Comparison of ENCODE assay signal across 1 cellular context in the genomic region with DNA sequence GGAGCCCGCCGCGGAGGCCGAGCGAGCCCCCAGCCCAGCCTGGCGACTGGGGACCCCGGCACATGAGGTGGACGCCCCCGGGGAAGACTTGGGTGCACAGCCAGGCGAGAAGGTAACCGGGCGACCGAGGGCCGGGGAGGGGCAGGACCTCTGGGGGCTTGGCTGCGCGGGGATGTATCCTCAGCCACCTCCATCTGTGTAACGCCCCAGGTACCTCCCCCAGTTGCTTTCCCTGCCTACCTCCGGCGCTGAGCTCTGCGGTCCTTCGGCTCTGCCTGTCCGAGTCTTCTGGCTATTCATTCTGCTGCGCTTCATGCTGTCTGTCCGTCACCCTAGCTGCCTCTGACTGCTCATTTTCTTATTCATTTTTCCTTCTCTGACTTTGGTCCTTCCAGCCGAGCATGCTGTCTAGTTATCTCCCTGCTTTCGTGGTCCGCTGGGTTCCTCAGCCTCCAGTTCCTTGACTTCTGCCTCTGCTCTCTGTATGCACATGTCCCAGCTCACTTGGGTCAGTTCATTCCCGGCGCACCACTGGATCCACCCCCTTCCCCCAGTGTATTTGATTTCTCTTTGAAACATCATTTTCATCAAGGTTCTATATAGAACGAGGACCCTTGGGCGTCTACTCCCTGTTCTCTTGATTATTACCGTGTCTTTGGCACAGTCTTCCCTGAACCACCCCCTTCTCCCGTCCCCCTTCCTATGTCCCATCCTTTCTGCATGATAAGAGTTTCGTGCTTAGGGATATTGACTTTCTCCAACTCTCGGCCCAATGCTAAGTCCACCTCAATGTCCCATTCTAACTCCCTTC.
A peak's percentile ranks its signal among the peaks of the same experiment; 100 is the strongest.
TF ChIP-seq lines count a peak whose summit lies in the region.

No MANE protein-coding gene starts in this region.

TF ChIP-seq in K562, 482 proteins besides CTCF, POLR2A, EP300 and RAD21 (continues in another document):
- TF ChIP-seq HDAC1 (IDR thresholded peaks at IDR 0.05), result 0 out of 4 replicates have a peak, but pooled peaks of 1 of the 2 experiments have one; percentile 52
- TF ChIP-seq JUNB (CRISPR knock-in tag; conservative IDR thresholded peaks at IDR 0.05), result no peak
- no peak for TF ChIP-seq ZZZ3 (IDR thresholded peaks at IDR 0.05)
- TF ChIP-seq RCOR1 (IDR thresholded peaks at IDR 0.05; ENCODE audit: borderline replicate concordance in 1 of 2, low read depth in 2 of 2, low read length in 2 of 2), result peak in 1 of 2 experiments; percentile 3; a peak in 1 of 4 replicates
- TF ChIP-seq ETV6 (IDR thresholded peaks at IDR 0.05; ENCODE audit: borderline replicate concordance in 1 of 2, low read depth in 2 of 2, low read length in 1 of 2), result no peak
- no peak for TF ChIP-seq ETV6 (CRISPR knock-in tag; IDR thresholded peaks at IDR 0.05; ENCODE audit: borderline replicate concordance)
- TF ChIP-seq MNT (conservative IDR thresholded peaks at IDR 0.05), result no peak; a peak in 1 of 4 replicates
- no peak for TF ChIP-seq BDP1 (IDR thresholded peaks at IDR 0.05; ENCODE audit: insufficient read depth, insufficient read length)
- TF ChIP-seq ZNF766 (CRISPR knock-in tag; conservative IDR thresholded peaks at IDR 0.05), result no peak
- TF ChIP-seq PHF20 (IDR thresholded peaks at IDR 0.05; ENCODE audit: partially characterized antibody), result no peak
- TF ChIP-seq HDAC3 (IDR thresholded peaks at IDR 0.05; ENCODE audit: borderline replicate concordance, partially characterized antibody), result no peak
- no peak for TF ChIP-seq SMAD3 (CRISPR knock-in tag; conservative IDR thresholded peaks at IDR 0.05)
- no peak for TF ChIP-seq SLC30A9 (CRISPR knock-in tag; IDR thresholded peaks at IDR 0.05)
- TF ChIP-seq SIRT6 (IDR thresholded peaks at IDR 0.05; ENCODE audit: low read depth, low read length), result no peak
- TF ChIP-seq HINFP (tag; conservative IDR thresholded peaks at IDR 0.05; ENCODE audit: low read depth), result peak; percentile 64; the same call in 1 of the 2 replicates
- no peak for TF ChIP-seq NELFE (IDR thresholded peaks at IDR 0.05; ENCODE audit: insufficient read depth, insufficient read length)
- no peak for TF ChIP-seq KLF13 (tag; IDR thresholded peaks at IDR 0.05; ENCODE audit: borderline replicate concordance, low read depth)
- TF ChIP-seq ZNF436 (CRISPR knock-in tag; IDR thresholded peaks at IDR 0.05), result no peak
- TF ChIP-seq ZNF707 (CRISPR knock-in tag; conservative IDR thresholded peaks at IDR 0.05), result no peak
- no peak for TF ChIP-seq HBP1 (CRISPR knock-in tag; IDR thresholded peaks at IDR 0.05)
- TF ChIP-seq, protein P1, sequence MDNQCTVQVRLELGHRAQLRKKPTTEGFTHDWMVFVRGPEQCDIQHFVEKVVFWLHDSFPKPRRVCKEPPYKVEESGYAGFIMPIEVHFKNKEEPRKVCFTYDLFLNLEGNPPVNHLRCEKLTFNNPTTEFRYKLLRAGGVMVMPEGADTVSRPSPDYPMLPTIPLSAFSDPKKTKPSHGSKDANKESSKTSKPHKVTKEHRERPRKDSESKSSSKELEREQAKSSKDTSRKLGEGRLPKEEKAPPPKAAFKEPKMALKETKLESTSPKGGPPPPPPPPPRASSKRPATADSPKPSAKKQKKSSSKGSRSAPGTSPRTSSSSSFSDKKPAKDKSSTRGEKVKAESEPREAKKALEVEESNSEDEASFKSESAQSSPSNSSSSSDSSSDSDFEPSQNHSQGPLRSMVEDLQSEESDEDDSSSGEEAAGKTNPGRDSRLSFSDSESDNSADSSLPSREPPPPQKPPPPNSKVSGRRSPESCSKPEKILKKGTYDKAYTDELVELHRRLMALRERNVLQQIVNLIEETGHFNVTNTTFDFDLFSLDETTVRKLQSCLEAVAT (IDR thresholded peaks at IDR 0.05), result peak in 1 of 2 experiments; percentile 37; a peak in 1 of 4 replicates
- TF ChIP-seq, protein P2, sequence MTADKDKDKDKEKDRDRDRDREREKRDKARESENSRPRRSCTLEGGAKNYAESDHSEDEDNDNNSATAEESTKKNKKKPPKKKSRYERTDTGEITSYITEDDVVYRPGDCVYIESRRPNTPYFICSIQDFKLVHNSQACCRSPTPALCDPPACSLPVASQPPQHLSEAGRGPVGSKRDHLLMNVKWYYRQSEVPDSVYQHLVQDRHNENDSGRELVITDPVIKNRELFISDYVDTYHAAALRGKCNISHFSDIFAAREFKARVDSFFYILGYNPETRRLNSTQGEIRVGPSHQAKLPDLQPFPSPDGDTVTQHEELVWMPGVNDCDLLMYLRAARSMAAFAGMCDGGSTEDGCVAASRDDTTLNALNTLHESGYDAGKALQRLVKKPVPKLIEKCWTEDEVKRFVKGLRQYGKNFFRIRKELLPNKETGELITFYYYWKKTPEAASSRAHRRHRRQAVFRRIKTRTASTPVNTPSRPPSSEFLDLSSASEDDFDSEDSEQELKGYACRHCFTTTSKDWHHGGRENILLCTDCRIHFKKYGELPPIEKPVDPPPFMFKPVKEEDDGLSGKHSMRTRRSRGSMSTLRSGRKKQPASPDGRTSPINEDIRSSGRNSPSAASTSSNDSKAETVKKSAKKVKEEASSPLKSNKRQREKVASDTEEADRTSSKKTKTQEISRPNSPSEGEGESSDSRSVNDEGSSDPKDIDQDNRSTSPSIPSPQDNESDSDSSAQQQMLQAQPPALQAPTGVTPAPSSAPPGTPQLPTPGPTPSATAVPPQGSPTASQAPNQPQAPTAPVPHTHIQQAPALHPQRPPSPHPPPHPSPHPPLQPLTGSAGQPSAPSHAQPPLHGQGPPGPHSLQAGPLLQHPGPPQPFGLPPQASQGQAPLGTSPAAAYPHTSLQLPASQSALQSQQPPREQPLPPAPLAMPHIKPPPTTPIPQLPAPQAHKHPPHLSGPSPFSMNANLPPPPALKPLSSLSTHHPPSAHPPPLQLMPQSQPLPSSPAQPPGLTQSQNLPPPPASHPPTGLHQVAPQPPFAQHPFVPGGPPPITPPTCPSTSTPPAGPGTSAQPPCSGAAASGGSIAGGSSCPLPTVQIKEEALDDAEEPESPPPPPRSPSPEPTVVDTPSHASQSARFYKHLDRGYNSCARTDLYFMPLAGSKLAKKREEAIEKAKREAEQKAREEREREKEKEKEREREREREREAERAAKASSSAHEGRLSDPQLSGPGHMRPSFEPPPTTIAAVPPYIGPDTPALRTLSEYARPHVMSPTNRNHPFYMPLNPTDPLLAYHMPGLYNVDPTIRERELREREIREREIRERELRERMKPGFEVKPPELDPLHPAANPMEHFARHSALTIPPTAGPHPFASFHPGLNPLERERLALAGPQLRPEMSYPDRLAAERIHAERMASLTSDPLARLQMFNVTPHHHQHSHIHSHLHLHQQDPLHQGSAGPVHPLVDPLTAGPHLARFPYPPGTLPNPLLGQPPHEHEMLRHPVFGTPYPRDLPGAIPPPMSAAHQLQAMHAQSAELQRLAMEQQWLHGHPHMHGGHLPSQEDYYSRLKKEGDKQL (CRISPR knock-in tag; IDR thresholded peaks at IDR 0.05; ENCODE audit: borderline replicate concordance), result no peak
- no peak for TF ChIP-seq STAT5B (CRISPR knock-in tag; IDR thresholded peaks at IDR 0.05)
- TF ChIP-seq, protein P3, sequence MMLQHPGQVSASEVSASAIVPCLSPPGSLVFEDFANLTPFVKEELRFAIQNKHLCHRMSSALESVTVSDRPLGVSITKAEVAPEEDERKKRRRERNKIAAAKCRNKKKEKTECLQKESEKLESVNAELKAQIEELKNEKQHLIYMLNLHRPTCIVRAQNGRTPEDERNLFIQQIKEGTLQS (IDR thresholded peaks at IDR 0.05), result no peak
- TF ChIP-seq, protein P3 (CRISPR knock-in tag; conservative IDR thresholded peaks at IDR 0.05), result no peak
- no peak for TF ChIP-seq RBM17 (IDR thresholded peaks at IDR 0.05; ENCODE audit: borderline replicate concordance, low read depth, low read length)
- TF ChIP-seq PHTF2 (CRISPR knock-in tag; IDR thresholded peaks at IDR 0.05), result no peak
- no peak for TF ChIP-seq BCOR (IDR thresholded peaks at IDR 0.05)
- TF ChIP-seq ELF4 (CRISPR knock-in tag; IDR thresholded peaks at IDR 0.05), result no peak
- TF ChIP-seq MEF2A (IDR thresholded peaks at IDR 0.05; ENCODE audit: control insufficient read depth, low read depth, low read length), result no peak
- no peak for TF ChIP-seq THAP12 (CRISPR knock-in tag; IDR thresholded peaks at IDR 0.05)
- TF ChIP-seq JUND (IDR thresholded peaks at IDR 0.05; ENCODE audit: borderline replicate concordance, low read depth, low read length), result no peak
- no peak for TF ChIP-seq JUND (tag; IDR thresholded peaks at IDR 0.05; ENCODE audit: borderline replicate concordance, low read depth, low read length)
